In the genomic region with DNA sequence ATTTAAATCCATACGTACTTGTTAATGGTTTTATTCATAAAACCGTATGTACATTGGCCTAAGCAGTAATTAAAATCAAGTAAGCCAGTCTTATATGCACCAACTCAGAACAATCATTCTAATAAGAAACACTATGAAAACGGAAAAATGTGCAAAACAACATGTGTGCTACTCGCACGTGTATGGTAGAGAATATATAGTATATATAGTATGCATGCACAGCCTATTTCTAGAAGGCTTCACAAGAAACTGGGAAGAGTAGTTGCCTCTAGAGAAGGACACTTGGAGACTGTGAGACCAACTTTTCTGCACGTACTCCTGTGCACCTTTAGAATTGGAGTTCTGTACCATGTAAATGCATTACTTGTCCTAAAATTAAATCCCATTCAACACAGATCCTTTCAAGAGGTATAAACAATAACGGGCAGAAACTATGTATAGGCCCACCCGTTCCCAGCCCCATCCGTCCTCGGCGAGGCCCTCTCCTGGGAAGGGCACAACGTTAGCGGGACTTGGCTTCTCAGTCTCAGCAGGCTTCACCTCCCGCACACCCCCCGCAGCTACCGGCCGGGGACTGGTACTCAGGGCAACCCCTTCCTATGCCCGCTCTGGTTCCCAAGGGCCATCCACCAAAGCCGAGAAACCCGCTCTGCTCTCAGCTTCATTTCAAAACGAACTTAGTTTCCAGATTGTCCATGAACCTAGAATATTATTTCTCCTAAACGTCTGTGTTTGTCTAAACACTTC, we compare ENCODE assay signal across 9 cellular contexts. TPM values are rescaled to one million over a fixed set of nuclear protein-coding genes. Genes with fewer than 3 reads are reported as not detected.
DNase-seq lines count a peak whose midpoint lies in the region; ATAC-seq and TF ChIP-seq lines count a peak whose summit lies in the region.
"Had no signal": no experiment of that assay in that cellular context is flagged by ENCODE, and none has a peak within 500 bp of the region (broad histone marks: within the 10 kb centered on the region; RNA-seq: fewer than 3 reads in every experiment).

No MANE protein-coding gene starts in this region.

- H3K9me3 ChIP-seq in Caco-2: no peaks in the 10 kb centered on the region
- no peaks in the 10 kb centered on the region for H3K9me3 ChIP-seq in SK-N-MC (ENCODE audit: low read depth, low read length)
- no peaks in the 10 kb centered on the region for H3K9me3 ChIP-seq in effector memory CD4-positive, alpha-beta T cell (ENCODE audit: control insufficient read depth, low read length)

- DNase-seq in Caco-2 (no peak), SK-N-MC (ENCODE audit: low read depth, low spot score) (no peak), glutamatergic neuron (peak; percentile 19), osteocyte (ENCODE audit: extremely low spot score, unreplicated experiment) (no peak), SW480 (ENCODE audit: low spot score) (no peak)
- DNase-seq in effector memory CD4-positive, alpha-beta T cell: no peak
- DNase-seq: NCI-H345 had no signal

- H3K4me1 ChIP-seq in Caco-2: peaks cover 34% of the 10 kb centered on the region
- H3K4me1 ChIP-seq in effector memory CD4-positive, alpha-beta T cell (ENCODE audit: control insufficient read depth, insufficient read depth, low read length, poor library complexity, severe bottlenecking): peaks cover 7% of the 10 kb centered on the region

- H3K27me3 Mint-ChIP-seq in Caco-2 (ENCODE audit: insufficient read depth, unreplicated experiment) (no peaks in the 10 kb centered on the region), glutamatergic neuron (ENCODE audit: unreplicated experiment) (peaks cover 7% of the 10 kb centered on the region), osteocyte (ENCODE audit: unreplicated experiment) (no peaks in the 10 kb centered on the region)

- TF ChIP-seq CTCF in Caco-2 (IDR thresholded peaks at IDR 0.05; ENCODE audit: insufficient read depth in 1 of 2, low read depth in 1 of 2, low read length in 1 of 2, severe bottlenecking in 1 of 2, unreplicated experiment in 1 of 2) (no peak), glutamatergic neuron (IDR thresholded peaks at IDR 0.05; ENCODE audit: partially characterized antibody, unreplicated experiment) (no peak), osteocyte (IDR thresholded peaks at IDR 0.05) (no peak)

- intact Hi-C loops in Caco-2 (cut with micrococcal nuclease; ENCODE audit: unreplicated experiment): no loop called here

- POLR2A ChIA-PET in Caco-2 (lab: Charles Lee): no interaction called here

- H3K27ac Mint-ChIP-seq in Caco-2 (ENCODE audit: unreplicated experiment) (peak overlapping the region; percentile 82), glutamatergic neuron (ENCODE audit: unreplicated experiment) (peak overlapping the region; percentile 73), osteocyte (ENCODE audit: unreplicated experiment) (peak overlapping the region; percentile 57)

- ATAC-seq in GM19452 (IDR thresholded peaks at IDR 0.05; ENCODE audit: unreplicated experiment): no peak
- ATAC-seq in GM18867 (IDR thresholded peaks at IDR 0.05; ENCODE audit: unreplicated experiment): no peak

- H3K27ac ChIP-seq in SK-N-MC: peak overlapping the region; percentile 7; the same call in 1 of the 2 replicates
- H3K27ac ChIP-seq in effector memory CD4-positive, alpha-beta T cell (ENCODE audit: insufficient read depth, low read length, poor library complexity, severe bottlenecking): no peak overlapping the region

- H3K9ac ChIP-seq in SK-N-MC (ENCODE audit: insufficient read length): peak overlapping the region; percentile 81

- H3K27me3 ChIP-seq in Caco-2 (replicated peaks; ENCODE audit: control insufficient read depth, insufficient read depth, low read length): no peaks in the 10 kb centered on the region
- peaks cover 8% of the 10 kb centered on the region for H3K27me3 ChIP-seq in effector memory CD4-positive, alpha-beta T cell (replicated peaks; ENCODE audit: control insufficient read depth, insufficient read depth, low read length, poor library complexity, severe bottlenecking)

- H3K4me1 Mint-ChIP-seq in Caco-2 (ENCODE audit: low read depth, unreplicated experiment) (peaks cover 43% of the 10 kb centered on the region), glutamatergic neuron (ENCODE audit: low read depth, unreplicated experiment) (peaks cover 3% of the 10 kb centered on the region), osteocyte (ENCODE audit: unreplicated experiment) (peaks cover 22% of the 10 kb centered on the region)

- H3K9me3 Mint-ChIP-seq in Caco-2 (ENCODE audit: unreplicated experiment) (no peaks in the 10 kb centered on the region), glutamatergic neuron (ENCODE audit: unreplicated experiment) (peaks cover 11% of the 10 kb centered on the region), osteocyte (ENCODE audit: unreplicated experiment) (no peaks in the 10 kb centered on the region)

- CTCF ChIA-PET in Caco-2 (lab: Charles Lee): interaction anchor here (0.8 kb wide), 1 partner anchor 31 kb away, joined by 4 read pairs; no protein-coding TSS in a partner anchor

- peaks cover 23% of the 10 kb centered on the region for H3K36me3 Mint-ChIP-seq in Caco-2 (ENCODE audit: insufficient read depth, unreplicated experiment)
- H3K36me3 Mint-ChIP-seq in glutamatergic neuron (ENCODE audit: unreplicated experiment): no peaks in the 10 kb centered on the region
- H3K36me3 Mint-ChIP-seq in osteocyte (ENCODE audit: unreplicated experiment): no peaks in the 10 kb centered on the region

- H3K36me3 ChIP-seq in Caco-2 (ENCODE audit: control insufficient read depth, insufficient read depth, low read length): no peaks in the 10 kb centered on the region
- no peaks in the 10 kb centered on the region for H3K36me3 ChIP-seq in SK-N-MC (ENCODE audit: insufficient read depth, low read length)
- H3K36me3 ChIP-seq in effector memory CD4-positive, alpha-beta T cell (ENCODE audit: control insufficient read depth, insufficient read depth, low read length): no peaks in the 10 kb centered on the region

- peak overlapping the region; percentile 91 for H3K4me3 Mint-ChIP-seq in Caco-2 (ENCODE audit: unreplicated experiment)
- peak overlapping the region; percentile 88 for H3K4me3 Mint-ChIP-seq in glutamatergic neuron (ENCODE audit: unreplicated experiment)
- H3K4me3 Mint-ChIP-seq in osteocyte (ENCODE audit: unreplicated experiment): peak overlapping the region; percentile 78

- TSS peak; percentile 48 for BruUV-seq in Caco-2 (replicated peaks; lab: Mats Ljungman, UMichigan)

- H3K4me3 ChIP-seq in Caco-2 (ENCODE audit: low read depth, low read length) (peak overlapping the region; percentile 91), SK-N-MC (peak overlapping the region; percentile 82)
- no peak overlapping the region for H3K4me3 ChIP-seq in effector memory CD4-positive, alpha-beta T cell (ENCODE audit: insufficient read depth, low read depth, low read length, poor library complexity, severe bottlenecking)

RNA-seq across cellular contexts. Expression of gene CDC14B, which starts 2.0 kb away (rescaled TPM):
- total RNA-seq in Caco-2 (2022): 81.4 and 82.3 TPM in 2 replicates
- total RNA-seq in glutamatergic neuron (ENCODE audit: unreplicated experiment): 9.2 TPM
- 16.6 and 18.6 TPM in 2 replicates for total RNA-seq in osteocyte

RNA-seq across cellular contexts. Expression of gene PRXL2C, which starts 37.5 kb away (rescaled TPM):
- 26.3 and 35.4 TPM in 2 replicates for total RNA-seq in Caco-2 (2022)
- total RNA-seq in glutamatergic neuron (ENCODE audit: unreplicated experiment): 4.1 TPM
- 19.8 and 23.9 TPM in 2 replicates for total RNA-seq in osteocyte
